In genomic region chr13:80945328-80945727, GRCh38 we compare ENCODE assay signal across 16 cellular contexts.
DNase-seq lines count a peak whose midpoint lies in the region; ATAC-seq and TF ChIP-seq lines count a peak whose summit lies in the region.
"Had no signal": no experiment of that assay in that cellular context is flagged by ENCODE, and none has a peak within 500 bp of the region (broad histone marks: within the 10 kb centered on the region; RNA-seq: fewer than 3 reads in every experiment).

No MANE protein-coding gene starts in this region.

- no peaks in the 10 kb centered on the region for H3K36me3 Mint-ChIP-seq in WTC11
- no peaks in the 10 kb centered on the region for H3K36me3 Mint-ChIP-seq in activated T-helper 2 cell treated with anti-CD3 and anti-CD28 coated beads, Interferon-gamma antibody, Interleukin-2, Interleukin-4, amounts not matched to agents 10 μg/mL and 5 μg/mL and 100 μg/mL, durations not matched to agents 14 hours and 24 hours and 36 hours (ENCODE audit: low read depth)
- no peaks in the 10 kb centered on the region for H3K36me3 Mint-ChIP-seq in activated naive CD4-positive, alpha-beta T cell treated with anti-CD3 and anti-CD28 coated beads for 36 hours (ENCODE audit: low read depth)

- no peak for TF ChIP-seq CTCF in WTC11 (IDR thresholded peaks at IDR 0.05)

- no peaks in the 10 kb centered on the region for H3K27me3 Mint-ChIP-seq in WTC11 (ENCODE audit: low read depth)
- no peaks in the 10 kb centered on the region for H3K27me3 Mint-ChIP-seq in activated T-helper 2 cell treated with anti-CD3 and anti-CD28 coated beads, Interferon-gamma antibody, Interleukin-2, Interleukin-4, amounts not matched to agents 10 μg/mL and 5 μg/mL and 100 μg/mL, durations not matched to agents 14 hours and 24 hours and 36 hours (ENCODE audit: low read depth)
- no peaks in the 10 kb centered on the region for H3K27me3 Mint-ChIP-seq in activated naive CD4-positive, alpha-beta T cell treated with anti-CD3 and anti-CD28 coated beads for 36 hours (ENCODE audit: low read depth)
- H3K27me3 Mint-ChIP-seq: effector memory CD8-positive, alpha-beta T cell had no signal

- intact Hi-C loops in activated T-helper 2 cell treated with anti-CD3 and anti-CD28 coated beads, Interferon-gamma antibody, Interleukin-2, Interleukin-4, amounts not matched to agents 10 μg/mL and 5 μg/mL and 100 μg/mL, durations not matched to agents 14 hours and 24 hours and 36 hours (cut with micrococcal nuclease): no loop called here
- intact Hi-C loops in activated naive CD4-positive, alpha-beta T cell treated with anti-CD3 and anti-CD28 coated beads for 36 hours (cut with micrococcal nuclease): no loop called here

- H3K4me1 Mint-ChIP-seq in WTC11: peaks cover 19% of the 10 kb centered on the region
- no peaks in the 10 kb centered on the region for H3K4me1 Mint-ChIP-seq in activated T-helper 2 cell treated with anti-CD3 and anti-CD28 coated beads, Interferon-gamma antibody, Interleukin-2, Interleukin-4, amounts not matched to agents 10 μg/mL and 5 μg/mL and 100 μg/mL, durations not matched to agents 14 hours and 24 hours and 36 hours (ENCODE audit: low read depth)
- H3K4me1 Mint-ChIP-seq in activated naive CD4-positive, alpha-beta T cell treated with anti-CD3 and anti-CD28 coated beads for 36 hours (ENCODE audit: low read depth): no peaks in the 10 kb centered on the region

- no peak overlapping the region; the same call in 1 of the 2 replicates for H3K4me3 Mint-ChIP-seq in WTC11
- H3K4me3 Mint-ChIP-seq in activated T-helper 2 cell treated with anti-CD3 and anti-CD28 coated beads, Interferon-gamma antibody, Interleukin-2, Interleukin-4, amounts not matched to agents 10 μg/mL and 5 μg/mL and 100 μg/mL, durations not matched to agents 14 hours and 24 hours and 36 hours (ENCODE audit: low read depth): no peak overlapping the region
- no peak overlapping the region for H3K4me3 Mint-ChIP-seq in activated naive CD4-positive, alpha-beta T cell treated with anti-CD3 and anti-CD28 coated beads for 36 hours
- H3K4me3 Mint-ChIP-seq: activated T-cell treated with anti-CD3 and anti-CD28 coated beads, Interleukin-2, amount 50 U/mL, for 72 hours; effector memory CD8-positive, alpha-beta T cell had no signal

- 0 out of 2 replicates have a peak overlapping the region, but pooled peaks have one; percentile 49 for H3K27ac Mint-ChIP-seq in WTC11
- H3K27ac Mint-ChIP-seq in activated T-helper 2 cell treated with anti-CD3 and anti-CD28 coated beads, Interferon-gamma antibody, Interleukin-2, Interleukin-4, amounts not matched to agents 10 μg/mL and 5 μg/mL and 100 μg/mL, durations not matched to agents 14 hours and 24 hours and 36 hours: no peak overlapping the region
- H3K27ac Mint-ChIP-seq in activated naive CD4-positive, alpha-beta T cell treated with anti-CD3 and anti-CD28 coated beads for 36 hours: no peak overlapping the region
- H3K27ac Mint-ChIP-seq: activated T-cell treated with anti-CD3 and anti-CD28 coated beads, Interleukin-2, amount 50 U/mL, for 72 hours; effector memory CD8-positive, alpha-beta T cell had no signal

- peak; percentile 1 to 5 for DNase-seq in NCI-H2081 (lab: John Stamatoyannopoulos, UW)
- no peak for DNase-seq in NCI-H2081 treated with DMSO at 0.1 percent for 48 hours (lab: John Stamatoyannopoulos, UW)
- peak; percentile 49 for DNase-seq in WTC11 (ENCODE audit: low spot score)
- peak; percentile 44 for DNase-seq in iPS DF 4.7 (ENCODE audit: extremely low read depth, low spot score)
- peak; percentile 16 for DNase-seq in putamen (ENCODE audit: low spot score)
- DNase-seq in activated T-helper 2 cell treated with anti-CD3 and anti-CD28 coated beads, Interferon-gamma antibody, Interleukin-2, Interleukin-4, amounts not matched to agents 10 μg/mL and 5 μg/mL and 100 μg/mL, durations not matched to agents 14 hours and 24 hours and 36 hours (ENCODE audit: low spot score): no peak
- no peak for DNase-seq in activated naive CD4-positive, alpha-beta T cell treated with anti-CD3 and anti-CD28 coated beads for 36 hours
- DNase-seq: activated CD4-positive, alpha-beta T cell treated with anti-CD3 and anti-CD28 coated beads for 1 hour; activated T-cell treated with anti-CD3 and anti-CD28 coated beads, Interleukin-2, amount 50 U/mL, for 72 hours; COR-L47; effector memory CD8-positive, alpha-beta T cell; lower lobe of right lung; NCI-H1694; upper lobe of right lung had no signal

- H3K9me3 Mint-ChIP-seq in WTC11: no peaks in the 10 kb centered on the region
- no peaks in the 10 kb centered on the region for H3K9me3 Mint-ChIP-seq in activated T-helper 2 cell treated with anti-CD3 and anti-CD28 coated beads, Interferon-gamma antibody, Interleukin-2, Interleukin-4, amounts not matched to agents 10 μg/mL and 5 μg/mL and 100 μg/mL, durations not matched to agents 14 hours and 24 hours and 36 hours
- no peaks in the 10 kb centered on the region for H3K9me3 Mint-ChIP-seq in activated naive CD4-positive, alpha-beta T cell treated with anti-CD3 and anti-CD28 coated beads for 36 hours

- ATAC-seq in WTC11 (peak; percentile 100), GM21390 (IDR thresholded peaks at IDR 0.05; ENCODE audit: unreplicated experiment) (no peak)
- ATAC-seq: activated T-cell treated with anti-CD3 and anti-CD28 coated beads, Interleukin-2, amount 50 U/mL, for 72 hours; effector memory CD8-positive, alpha-beta T cell; K562; lower lobe of right lung; upper lobe of right lung had no signal

- CTCF ChIA-PET in WTC11 (lab: Charles Lee): no interaction called here
- CTCF ChIA-PET in activated naive CD4-positive, alpha-beta T cell treated with anti-CD3 and anti-CD28 coated beads for 36 hours (lab: Charles Lee): no interaction called here

- POLR2A ChIA-PET in WTC11 (lab: Charles Lee): no interaction called here

TF ChIP-seq in WTC11, 78 proteins besides CTCF, POLR2A, EP300 and RAD21:
- TF ChIP-seq FOXP4 (CRISPR knock-in tag; IDR thresholded peaks at IDR 0.05) (peak; percentile 50; the same call in 1 of the 2 replicates), SMAD3 (CRISPR knock-in tag; IDR thresholded peaks at IDR 0.05; ENCODE audit: borderline replicate concordance) (no peak)

Comparison
In these comparisons a context has a peak if more than half of its experiments do, and no peak if none do; other contexts are left out.
1. DNase-seq: peak in NCI-H2081 (2 of 2), WTC11 (single experiment), iPS DF 4.7 (single experiment) and putamen (single experiment); none in NCI-H2081 treated with DMSO at 0.1 percent for 48 hours (single experiment), activated T-helper 2 cell treated with anti-CD3 and anti-CD28 coated beads, Interferon-gamma antibody, Interleukin-2, Interleukin-4, amounts not matched to agents 10 μg/mL and 5 μg/mL and 100 μg/mL, durations not matched to agents 14 hours and 24 hours and 36 hours (single experiment) and activated naive CD4-positive, alpha-beta T cell treated with anti-CD3 and anti-CD28 coated beads for 36 hours (single experiment).